24 cellular contexts compared by ENCODE assay signal in the genomic region with DNA sequence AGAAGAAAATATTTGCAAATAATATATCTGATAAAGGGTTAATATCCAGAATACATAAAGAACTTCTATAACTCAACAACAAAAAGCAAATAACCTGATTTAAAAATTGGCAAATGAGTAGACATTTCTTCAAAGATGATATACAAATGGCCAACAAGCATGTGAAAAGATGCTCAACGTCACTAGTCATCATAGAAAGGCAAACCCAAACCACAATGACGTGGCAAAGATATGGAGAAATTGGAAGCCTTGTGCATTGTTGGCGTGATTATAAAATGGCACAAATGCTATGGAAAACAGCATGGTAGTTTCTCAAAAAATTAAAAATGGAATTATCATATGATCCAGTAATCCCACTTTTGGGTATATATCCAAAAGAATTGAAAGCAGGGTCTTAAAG.
"Had no signal": no experiment of that assay in that cellular context is flagged by ENCODE, and none has a peak within 500 bp of the region (broad histone marks: within the 10 kb centered on the region; RNA-seq: fewer than 3 reads in every experiment).

No MANE protein-coding gene starts in this region.

- DNase-seq: cortex of kidney; effector CD8-positive, alpha-beta T cell; foreskin fibroblast; foreskin melanocyte; gastrocnemius medialis; glutamatergic neuron; head of caudate nucleus; heart right ventricle; hippocampal formation; left cardiac atrium; left lung; left ventricle myocardium superior; lower lobe of right lung; mesenchymal stem cell; mucosa of descending colon; naive B cell; naive thymus-derived CD8-positive, alpha-beta T cell had no signal

- H3K4me3 Mint-ChIP-seq: dendritic cell treated with granulocyte-macrophage colony-stimulating factor and Interleukin-4, amounts not matched to agents 40 ng/mL and 50 ng/mL, for 4 days; mesothelial cell of epicardium; naive B cell; naive thymus-derived CD8-positive, alpha-beta T cell had no signal

- H3K27me3 ChIP-seq: esophagus muscularis mucosa had no signal

- ATAC-seq: gastrocnemius medialis; heart right ventricle; left cardiac atrium; left lung; left ventricle myocardium superior; lower lobe of right lung; mucosa of descending colon; naive thymus-derived CD8-positive, alpha-beta T cell had no signal

- H3K4me3 ChIP-seq: esophagus muscularis mucosa, gastrocnemius medialis, heart right ventricle, left lung, lower lobe of right lung, mucosa of descending colon had no signal

- H3K36me3 ChIP-seq: esophagus muscularis mucosa, gastrocnemius medialis, heart right ventricle, left lung, lower lobe of right lung had no signal

- H3K36me3 Mint-ChIP-seq: mesothelial cell of epicardium had no signal

- H3K9me3 ChIP-seq: gastrocnemius medialis had no signal

- H3K27ac ChIP-seq: esophagus muscularis mucosa, gastrocnemius medialis, heart right ventricle, left lung, lower lobe of right lung had no signal

- H3K4me1 ChIP-seq: esophagus muscularis mucosa, gastrocnemius medialis, heart right ventricle, left lung, lower lobe of right lung had no signal

- FAIRE-seq: colon, endothelial cell of umbilical vein, islet of Langerhans, keratinocyte had no signal

- H3K4me1 Mint-ChIP-seq: mesothelial cell of epicardium; naive B cell; naive thymus-derived CD8-positive, alpha-beta T cell had no signal
